In the genomic region with DNA sequence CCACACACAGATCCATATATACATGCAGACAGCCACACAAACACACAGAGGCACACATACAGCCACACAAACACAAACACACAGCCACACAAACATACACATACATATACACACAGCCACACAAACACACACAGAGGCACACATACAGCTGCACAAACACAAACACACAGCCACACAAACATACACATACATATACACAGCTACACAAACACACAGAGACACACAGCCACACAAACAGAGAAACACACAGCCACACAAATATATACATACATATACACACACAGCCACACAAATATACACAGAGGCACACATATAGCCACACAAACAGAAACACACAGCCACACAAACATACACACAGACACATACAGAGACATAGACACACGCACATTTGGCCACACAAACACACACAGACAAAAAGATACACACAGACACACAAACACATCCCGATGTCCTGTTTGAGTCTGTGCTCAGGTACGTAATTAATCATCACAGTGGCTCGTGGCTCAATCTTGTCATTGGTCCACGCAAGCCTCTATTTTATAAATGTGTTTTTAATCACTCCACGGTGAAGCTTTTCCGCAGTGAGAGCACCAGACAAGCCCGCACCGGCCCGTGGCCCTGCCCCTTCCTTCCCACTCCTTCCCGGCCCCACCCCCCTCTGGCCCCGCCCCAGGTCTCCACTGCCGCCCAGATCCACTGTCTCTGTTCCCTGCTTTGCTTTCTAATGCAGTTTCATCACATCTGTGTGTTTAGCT, we compare ENCODE assay signal across 9 cellular contexts.
DNase-seq lines count a peak whose midpoint lies in the region; ATAC-seq and TF ChIP-seq lines count a peak whose summit lies in the region.
"Had no signal": no experiment of that assay in that cellular context is flagged by ENCODE, and none has a peak within 500 bp of the region (broad histone marks: within the 10 kb centered on the region; RNA-seq: fewer than 3 reads in every experiment).

No MANE protein-coding gene starts in this region.

- H3K4me3 ChIP-seq in Panc1 (ENCODE audit: low read depth in 2 of 2, low read length in 2 of 2) (no peak overlapping the region), foreskin fibroblast (ENCODE audit: low read depth in 1 of 2, low read length in 2 of 2) (peak overlapping the region; percentile 29 to 33), ascending aorta (no peak overlapping the region)

- intact Hi-C loops in Panc1 (cut with micrococcal nuclease; ENCODE audit: unreplicated experiment), result no loop called here
- intact Hi-C loops in ascending aorta (cut with DNase I), result no loop called here

- H3K27me3 ChIP-seq in Panc1 (ENCODE audit: control insufficient read depth, insufficient read depth, low read length) (peaks cover 3% of the 10 kb centered on the region; the same call in 1 of the 2 replicates), ascending aorta (no peaks in the 10 kb centered on the region)

- TF ChIP-seq CTCF in Panc1 (IDR thresholded peaks at IDR 0.05) (no peak), foreskin fibroblast (IDR thresholded peaks at IDR 0.05; ENCODE audit: low read depth, low read length) (no peak), type B pancreatic cell (conservative IDR thresholded peaks at IDR 0.05) (no peak), ascending aorta (IDR thresholded peaks at IDR 0.05) (no peak)

- no peaks in the 10 kb centered on the region for H3K4me1 Mint-ChIP-seq in activated naive CD8-positive, alpha-beta T cell treated with anti-CD3 and anti-CD28 coated beads, Interleukin-2, amount 10 ng/mL, durations not matched to agents 7 days and 5 days
- H3K4me1 Mint-ChIP-seq in activated naive CD8-positive, alpha-beta T cell treated with anti-CD3 and anti-CD28 coated beads, Interleukin-2, amount 50 U/mL, for 24 hours, result no peaks in the 10 kb centered on the region
- H3K4me1 Mint-ChIP-seq in type B pancreatic cell (ENCODE audit: unreplicated experiment), result peaks cover 5% of the 10 kb centered on the region

- peak overlapping the region; percentile 19 for H3K4me3 Mint-ChIP-seq in activated naive CD8-positive, alpha-beta T cell treated with anti-CD3 and anti-CD28 coated beads, Interleukin-2, amount 10 ng/mL, durations not matched to agents 7 days and 5 days
- no peak overlapping the region for H3K4me3 Mint-ChIP-seq in activated naive CD8-positive, alpha-beta T cell treated with anti-CD3 and anti-CD28 coated beads, Interleukin-2, amount 50 U/mL, for 24 hours
- peak overlapping the region; percentile 44 for H3K4me3 Mint-ChIP-seq in type B pancreatic cell
- H3K4me3 Mint-ChIP-seq: activated T-helper 1 cell treated with anti-CD3 and anti-CD28 coated beads, Interleukin-12 subunit alpha, Interleukin-12 subunit beta, Interleukin-2, Interleukin-4 antibody, amounts not matched to agents 30 ng/mL and 10 ng/mL and 1 ng/mL, durations not matched to agents 14 hours and 24 hours and 36 hours had no signal

- H3K9me3 ChIP-seq in Panc1 (ENCODE audit: control insufficient read depth, insufficient read depth, low read depth, low read length), result no peaks in the 10 kb centered on the region
- no peaks in the 10 kb centered on the region for H3K9me3 ChIP-seq in ascending aorta

- peaks cover 8% of the 10 kb centered on the region for H3K9me3 Mint-ChIP-seq in activated naive CD8-positive, alpha-beta T cell treated with anti-CD3 and anti-CD28 coated beads, Interleukin-2, amount 10 ng/mL, durations not matched to agents 7 days and 5 days
- H3K9me3 Mint-ChIP-seq in activated naive CD8-positive, alpha-beta T cell treated with anti-CD3 and anti-CD28 coated beads, Interleukin-2, amount 50 U/mL, for 24 hours, result peaks cover 15% of the 10 kb centered on the region
- H3K9me3 Mint-ChIP-seq in type B pancreatic cell, result peaks cover 10% of the 10 kb centered on the region

- in situ Hi-C loops in Panc1 (cut with HindIII; ENCODE audit: low pct_unique_long_range_greater_than_20kb, low sequenced_read_pairs), result no loop called here

- ATAC-seq in activated naive CD8-positive, alpha-beta T cell treated with anti-CD3 and anti-CD28 coated beads, Interleukin-2, amount 10 ng/mL, durations not matched to agents 7 days and 5 days (ENCODE audit: low read depth), result no peak
- ATAC-seq in activated naive CD8-positive, alpha-beta T cell treated with anti-CD3 and anti-CD28 coated beads, Interleukin-2, amount 50 U/mL, for 24 hours, result no peak
- ATAC-seq in Panc1 (peak; percentile 62; the same call in 1 of the 2 replicates), left lobe of liver (no peak), HG03571 (IDR thresholded peaks at IDR 0.05; ENCODE audit: unreplicated experiment) (no peak)

- peaks cover 1% of the 10 kb centered on the region for H3K27me3 Mint-ChIP-seq in activated naive CD8-positive, alpha-beta T cell treated with anti-CD3 and anti-CD28 coated beads, Interleukin-2, amount 10 ng/mL, durations not matched to agents 7 days and 5 days
- H3K27me3 Mint-ChIP-seq in activated naive CD8-positive, alpha-beta T cell treated with anti-CD3 and anti-CD28 coated beads, Interleukin-2, amount 50 U/mL, for 24 hours, result peaks cover 5% of the 10 kb centered on the region
- H3K27me3 Mint-ChIP-seq in type B pancreatic cell, result peaks cover 5% of the 10 kb centered on the region

- DNase-seq in activated naive CD8-positive, alpha-beta T cell treated with anti-CD3 and anti-CD28 coated beads, Interleukin-2, amount 10 ng/mL, durations not matched to agents 7 days and 5 days, result no peak
- DNase-seq in activated naive CD8-positive, alpha-beta T cell treated with anti-CD3 and anti-CD28 coated beads, Interleukin-2, amount 50 U/mL, for 24 hours, result no peak
- DNase-seq in Panc1 (ENCODE audit: low read depth, low spot score) (no peak), foreskin fibroblast (peak; percentile 59), type B pancreatic cell (ENCODE audit: extremely low spot score, unreplicated experiment) (no peak), left lobe of liver (ENCODE audit: low spot score) (no peak), ascending aorta (ENCODE audit: low spot score in 2 of 2) (no peak)

- H3K36me3 Mint-ChIP-seq in activated naive CD8-positive, alpha-beta T cell treated with anti-CD3 and anti-CD28 coated beads, Interleukin-2, amount 10 ng/mL, durations not matched to agents 7 days and 5 days, result no peaks in the 10 kb centered on the region
- H3K36me3 Mint-ChIP-seq in activated naive CD8-positive, alpha-beta T cell treated with anti-CD3 and anti-CD28 coated beads, Interleukin-2, amount 50 U/mL, for 24 hours (ENCODE audit: low read depth), result no peaks in the 10 kb centered on the region
- peaks cover 5% of the 10 kb centered on the region for H3K36me3 Mint-ChIP-seq in type B pancreatic cell

- no TSS peak for BruUV-seq in Panc1 (replicated peaks; lab: Mats Ljungman, UMichigan)

- no peak overlapping the region for H3K27ac Mint-ChIP-seq in activated naive CD8-positive, alpha-beta T cell treated with anti-CD3 and anti-CD28 coated beads, Interleukin-2, amount 10 ng/mL, durations not matched to agents 7 days and 5 days
- no peak overlapping the region for H3K27ac Mint-ChIP-seq in activated naive CD8-positive, alpha-beta T cell treated with anti-CD3 and anti-CD28 coated beads, Interleukin-2, amount 50 U/mL, for 24 hours
- H3K27ac Mint-ChIP-seq in type B pancreatic cell, result no peak overlapping the region
- H3K27ac Mint-ChIP-seq: activated T-helper 1 cell treated with anti-CD3 and anti-CD28 coated beads, Interleukin-12 subunit alpha, Interleukin-12 subunit beta, Interleukin-2, Interleukin-4 antibody, amounts not matched to agents 30 ng/mL and 10 ng/mL and 1 ng/mL, durations not matched to agents 14 hours and 24 hours and 36 hours had no signal

- CTCF ChIA-PET in Panc1 (lab: Charles Lee), result no interaction called here

- H3K4me1 ChIP-seq in Panc1 (ENCODE audit: control insufficient read depth, insufficient read depth, low read length) (no peaks in the 10 kb centered on the region), ascending aorta (no peaks in the 10 kb centered on the region)

- no peak overlapping the region for H3K27ac ChIP-seq in Panc1 (ENCODE audit: low read length)
- no peak overlapping the region for H3K27ac ChIP-seq in ascending aorta

- POLR2A ChIA-PET in activated naive CD8-positive, alpha-beta T cell treated with anti-CD3 and anti-CD28 coated beads, Interleukin-2, amount 10 ng/mL, durations not matched to agents 7 days and 5 days (lab: Charles Lee), result no interaction called here
- POLR2A ChIA-PET in Panc1 (lab: Charles Lee), result no interaction called here

- H3K36me3 ChIP-seq in Panc1 (ENCODE audit: control insufficient read depth, insufficient read depth, low read length), result no peaks in the 10 kb centered on the region
- H3K36me3 ChIP-seq in ascending aorta, result no peaks in the 10 kb centered on the region

Comparison
In these comparisons a context has a peak if more than half of its experiments do, and no peak if none do; other contexts are left out.
1. DNase-seq: peak in foreskin fibroblast (2 of 2); none in activated naive CD8-positive, alpha-beta T cell treated with anti-CD3 and anti-CD28 coated beads, Interleukin-2, amount 10 ng/mL, durations not matched to agents 7 days and 5 days (single experiment), activated naive CD8-positive, alpha-beta T cell treated with anti-CD3 and anti-CD28 coated beads, Interleukin-2, amount 50 U/mL, for 24 hours (single experiment), Panc1 (single experiment), type B pancreatic cell (single experiment), left lobe of liver (single experiment) and ascending aorta (0 of 2).
2. H3K4me3 ChIP-seq: peak in foreskin fibroblast (2 of 2); none in Panc1 (0 of 2) and ascending aorta (0 of 2).